In the genomic region with DNA sequence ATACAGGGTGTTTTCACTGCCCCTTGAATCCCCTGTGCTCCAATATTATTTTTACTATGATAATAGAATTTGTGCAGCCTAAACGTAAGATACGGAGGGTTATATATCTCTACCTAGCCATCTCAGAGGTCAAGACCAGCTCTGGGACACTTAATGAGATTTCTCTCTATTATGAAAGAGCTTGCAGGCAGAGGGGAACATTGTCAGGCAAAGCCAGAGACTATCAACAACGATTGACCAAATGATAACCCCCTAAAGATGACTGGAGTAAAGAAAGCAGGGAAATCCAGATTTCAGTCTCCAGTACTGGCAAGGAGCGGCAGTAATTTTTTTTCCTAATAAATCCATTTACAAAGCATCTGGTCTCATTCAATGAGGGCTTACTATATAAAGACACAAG, we compare ENCODE assay signal across 23 cellular contexts. TPM values are rescaled to one million over a fixed set of nuclear protein-coding genes. Genes with fewer than 3 reads are reported as not detected.
A peak's percentile ranks its signal among the peaks of the same experiment; 100 is the strongest.
DNase-seq lines count a peak whose midpoint lies in the region; ATAC-seq, FAIRE-seq and TF ChIP-seq lines count a peak whose summit lies in the region.
"Had no signal": no experiment of that assay in that cellular context is flagged by ENCODE, and none has a peak within 500 bp of the region (broad histone marks: within the 10 kb centered on the region; RNA-seq: fewer than 3 reads in every experiment).

No MANE protein-coding gene starts in this region.

- no peak for FAIRE-seq in RCC 7860 (lab: Jason Lieb, UNC)
- FAIRE-seq: D721Med, GM12878, H54 had no signal

- no peaks in the 10 kb centered on the region for H3K36me3 Mint-ChIP-seq in nephron progenitor cell (ENCODE audit: low read depth)
- no peaks in the 10 kb centered on the region for H3K36me3 Mint-ChIP-seq in activated naive CD4-positive, alpha-beta T cell treated with anti-CD3 and anti-CD28 coated beads, Interleukin-2, amount 10 ng/mL, durations not matched to agents 7 days and 5 days
- H3K36me3 Mint-ChIP-seq: CD14-positive monocyte; CD8-positive, alpha-beta memory T cell had no signal

- CTCF ChIA-PET in activated naive CD4-positive, alpha-beta T cell treated with anti-CD3 and anti-CD28 coated beads, Interleukin-2, amount 10 ng/mL, durations not matched to agents 7 days and 5 days (lab: Charles Lee) = no interaction called here

- no peaks in the 10 kb centered on the region for H3K27me3 ChIP-seq in left lung
- H3K27me3 ChIP-seq: BE2C; BLaER1 treated with 17β-estradiol and CSF1 and Interleukin-3, amounts not matched to agents 10 nM and 100 nM had no signal

- H3K9me3 ChIP-seq in left lung = no peaks in the 10 kb centered on the region
- H3K9me3 ChIP-seq: BE2C; BLaER1 treated with 17β-estradiol and CSF1 and Interleukin-3, amounts not matched to agents 10 nM and 100 nM; HAP-1 had no signal

- ATAC-seq in SK-N-SH treated with all-trans-retinoic acid at 6 μM for 48 hours (no peak), left lung (no peak)
- ATAC-seq: GM12878 had no signal

- intact Hi-C loops in left lung (cut with DNase I) = no loop called here

- peaks cover 71% of the 10 kb centered on the region for H3K4me1 Mint-ChIP-seq in nephron progenitor cell
- no peaks in the 10 kb centered on the region for H3K4me1 Mint-ChIP-seq in activated naive CD4-positive, alpha-beta T cell treated with anti-CD3 and anti-CD28 coated beads, Interleukin-2, amount 10 ng/mL, durations not matched to agents 7 days and 5 days
- H3K4me1 Mint-ChIP-seq: CD8-positive, alpha-beta memory T cell had no signal

- H3K4me3 ChIP-seq in left lung = no peak overlapping the region
- H3K4me3 ChIP-seq: BLaER1 treated with 17β-estradiol and CSF1 and Interleukin-3, amounts not matched to agents 10 nM and 100 nM; GM12878; GM23338; HAP-1 had no signal

- H3K27ac ChIP-seq in left lung = no peak overlapping the region
- H3K27ac ChIP-seq: 22Rv1; BLaER1 treated with 17β-estradiol and CSF1 and Interleukin-3, amounts not matched to agents 10 nM and 100 nM had no signal

- H3K36me3 ChIP-seq in left lung = no peaks in the 10 kb centered on the region
- H3K36me3 ChIP-seq: BE2C; BLaER1 treated with 17β-estradiol and CSF1 and Interleukin-3, amounts not matched to agents 10 nM and 100 nM; HAP-1 had no signal

- peaks cover 5% of the 10 kb centered on the region in 2 donors for H3K4me1 ChIP-seq in left lung
- H3K4me1 ChIP-seq: HAP-1 had no signal

- H3K9me3 Mint-ChIP-seq in nephron progenitor cell = no peaks in the 10 kb centered on the region
- no peaks in the 10 kb centered on the region for H3K9me3 Mint-ChIP-seq in activated naive CD4-positive, alpha-beta T cell treated with anti-CD3 and anti-CD28 coated beads, Interleukin-2, amount 10 ng/mL, durations not matched to agents 7 days and 5 days
- H3K9me3 Mint-ChIP-seq: CD4-positive, alpha-beta T cell; GM23338; HFFc6 had no signal

- no peaks in the 10 kb centered on the region for H3K27me3 Mint-ChIP-seq in nephron progenitor cell (ENCODE audit: low read depth, poor library complexity)
- H3K27me3 Mint-ChIP-seq in activated naive CD4-positive, alpha-beta T cell treated with anti-CD3 and anti-CD28 coated beads, Interleukin-2, amount 10 ng/mL, durations not matched to agents 7 days and 5 days = no peaks in the 10 kb centered on the region
- H3K27me3 Mint-ChIP-seq: CD8-positive, alpha-beta memory T cell had no signal

- TF ChIP-seq CTCF in nephron progenitor cell (IDR thresholded peaks at IDR 0.05) (no peak), left lung (IDR thresholded peaks at IDR 0.05) (no peak)

- H3K27ac Mint-ChIP-seq in nephron progenitor cell = peak overlapping the region; percentile 11
- no peak overlapping the region for H3K27ac Mint-ChIP-seq in activated naive CD4-positive, alpha-beta T cell treated with anti-CD3 and anti-CD28 coated beads, Interleukin-2, amount 10 ng/mL, durations not matched to agents 7 days and 5 days
- H3K27ac Mint-ChIP-seq: CD4-positive, alpha-beta T cell; CD8-positive, alpha-beta memory T cell; GM23338; HFFc6 had no signal

- no peak overlapping the region for H3K4me3 Mint-ChIP-seq in nephron progenitor cell
- H3K4me3 Mint-ChIP-seq in activated naive CD4-positive, alpha-beta T cell treated with anti-CD3 and anti-CD28 coated beads, Interleukin-2, amount 10 ng/mL, durations not matched to agents 7 days and 5 days = no peak overlapping the region
- H3K4me3 Mint-ChIP-seq: CD14-positive monocyte; CD4-positive, alpha-beta T cell; CD8-positive, alpha-beta memory T cell; GM23338; HFFc6 had no signal

- DNase-seq in SK-N-DZ (ENCODE audit: low spot score) (peak; percentile 96), nephron progenitor cell (no peak), RCC 7860 (ENCODE audit: low spot score) (no peak), left lung (no peak)
- DNase-seq in activated naive CD4-positive, alpha-beta T cell treated with anti-CD3 and anti-CD28 coated beads, Interleukin-2, amount 10 ng/mL, durations not matched to agents 7 days and 5 days = no peak
- DNase-seq: AML-193; BE2C; CD4-positive, alpha-beta T cell; CD8-positive, alpha-beta memory T cell; DMS 273 treated with DMSO at 0.1 percent for 48 hours; DMS79; EL; GDM1; HFFc6 had no signal

TF ChIP-seq in SK-N-SH treated with all-trans-retinoic acid at 6 μM for 48 hours, 23 proteins besides CTCF, POLR2A, EP300 and RAD21:
- no peak for TF ChIP-seq ESRRG (CRISPR knock-in tag; IDR thresholded peaks at IDR 0.05)
- TF ChIP-seq, protein P1, sequence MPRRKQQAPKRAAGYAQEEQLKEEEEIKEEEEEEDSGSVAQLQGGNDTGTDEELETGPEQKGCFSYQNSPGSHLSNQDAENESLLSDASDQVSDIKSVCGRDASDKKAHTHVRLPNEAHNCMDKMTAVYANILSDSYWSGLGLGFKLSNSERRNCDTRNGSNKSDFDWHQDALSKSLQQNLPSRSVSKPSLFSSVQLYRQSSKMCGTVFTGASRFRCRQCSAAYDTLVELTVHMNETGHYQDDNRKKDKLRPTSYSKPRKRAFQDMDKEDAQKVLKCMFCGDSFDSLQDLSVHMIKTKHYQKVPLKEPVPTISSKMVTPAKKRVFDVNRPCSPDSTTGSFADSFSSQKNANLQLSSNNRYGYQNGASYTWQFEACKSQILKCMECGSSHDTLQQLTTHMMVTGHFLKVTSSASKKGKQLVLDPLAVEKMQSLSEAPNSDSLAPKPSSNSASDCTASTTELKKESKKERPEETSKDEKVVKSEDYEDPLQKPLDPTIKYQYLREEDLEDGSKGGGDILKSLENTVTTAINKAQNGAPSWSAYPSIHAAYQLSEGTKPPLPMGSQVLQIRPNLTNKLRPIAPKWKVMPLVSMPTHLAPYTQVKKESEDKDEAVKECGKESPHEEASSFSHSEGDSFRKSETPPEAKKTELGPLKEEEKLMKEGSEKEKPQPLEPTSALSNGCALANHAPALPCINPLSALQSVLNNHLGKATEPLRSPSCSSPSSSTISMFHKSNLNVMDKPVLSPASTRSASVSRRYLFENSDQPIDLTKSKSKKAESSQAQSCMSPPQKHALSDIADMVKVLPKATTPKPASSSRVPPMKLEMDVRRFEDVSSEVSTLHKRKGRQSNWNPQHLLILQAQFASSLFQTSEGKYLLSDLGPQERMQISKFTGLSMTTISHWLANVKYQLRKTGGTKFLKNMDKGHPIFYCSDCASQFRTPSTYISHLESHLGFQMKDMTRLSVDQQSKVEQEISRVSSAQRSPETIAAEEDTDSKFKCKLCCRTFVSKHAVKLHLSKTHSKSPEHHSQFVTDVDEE (CRISPR knock-in tag; IDR thresholded peaks at IDR 0.05) = 0 out of 2 replicates have a peak, but pooled peaks have one; percentile 31
- 0 out of 2 replicates have a peak, but pooled peaks have one; percentile 36 for TF ChIP-seq SNAI2 (CRISPR knock-in tag; IDR thresholded peaks at IDR 0.05)
- TF ChIP-seq TOX (CRISPR knock-in tag; IDR thresholded peaks at IDR 0.05; ENCODE audit: borderline replicate concordance) = no peak
- no peak for TF ChIP-seq ZFP30 (CRISPR knock-in tag; IDR thresholded peaks at IDR 0.05)
- TF ChIP-seq RARB (CRISPR knock-in tag; IDR thresholded peaks at IDR 0.05) = no peak
- TF ChIP-seq, protein P2, sequence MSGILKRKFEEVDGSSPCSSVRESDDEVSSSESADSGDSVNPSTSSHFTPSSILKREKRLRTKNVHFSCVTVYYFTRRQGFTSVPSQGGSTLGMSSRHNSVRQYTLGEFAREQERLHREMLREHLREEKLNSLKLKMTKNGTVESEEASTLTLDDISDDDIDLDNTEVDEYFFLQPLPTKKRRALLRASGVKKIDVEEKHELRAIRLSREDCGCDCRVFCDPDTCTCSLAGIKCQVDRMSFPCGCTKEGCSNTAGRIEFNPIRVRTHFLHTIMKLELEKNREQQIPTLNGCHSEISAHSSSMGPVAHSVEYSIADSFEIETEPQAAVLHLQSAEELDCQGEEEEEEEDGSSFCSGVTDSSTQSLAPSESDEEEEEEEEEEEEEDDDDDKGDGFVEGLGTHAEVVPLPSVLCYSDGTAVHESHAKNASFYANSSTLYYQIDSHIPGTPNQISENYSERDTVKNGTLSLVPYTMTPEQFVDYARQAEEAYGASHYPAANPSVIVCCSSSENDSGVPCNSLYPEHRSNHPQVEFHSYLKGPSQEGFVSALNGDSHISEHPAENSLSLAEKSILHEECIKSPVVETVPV (CRISPR knock-in tag; IDR thresholded peaks at IDR 0.05) = no peak
- 0 out of 2 replicates have a peak, but pooled peaks have one; percentile 29 for TF ChIP-seq ZNF8 (CRISPR knock-in tag; IDR thresholded peaks at IDR 0.05)
- peak; percentile 87 for TF ChIP-seq TCF4 (CRISPR knock-in tag; IDR thresholded peaks at IDR 0.05; ENCODE audit: borderline replicate concordance)

RNA-seq across cellular contexts. Expression of a gene that starts 59.8 kb away (rescaled TPM):
- polyA plus RNA-seq in SK-N-DZ (2014; cell fraction: cytosol; rRNA removed) = 16.5 and 16.7 TPM in 2 replicates
- 6.5 and 8.1 TPM in 2 replicates for polyA plus RNA-seq in SK-N-DZ (2014; cell fraction: nucleus; rRNA removed)
- 10 to 100 TPM; 23.3 to 40.5 TPM for total RNA-seq in left lung
- total RNA-seq: CD4-positive, alpha-beta T cell; CD8-positive, alpha-beta memory T cell had no signal
- polyA plus RNA-seq: CD8-positive, alpha-beta memory T cell had no signal
